Comparison of ENCODE assay signal across 34 cellular contexts in genomic region chr13:20037908-20038307, GRCh38.
"Had no signal": no experiment of that assay in that cellular context is flagged by ENCODE, and none has a peak within 500 bp of the region (broad histone marks: within the 10 kb centered on the region; RNA-seq: fewer than 3 reads in every experiment).

No MANE protein-coding gene starts in this region.

- H3K27ac ChIP-seq: adrenal gland, ascending aorta, body of pancreas, brain microvascular endothelial cell, breast epithelium, cardiac muscle cell had no signal

- H3K27me3 ChIP-seq: adrenal gland, ascending aorta, body of pancreas, brain microvascular endothelial cell, breast epithelium, cardiac muscle cell had no signal

- H3K4me3 ChIP-seq: adrenal gland, ascending aorta, body of pancreas, breast epithelium, cardiac muscle cell had no signal

- H3K9me3 ChIP-seq: adrenal gland, ascending aorta, body of pancreas, breast epithelium had no signal

- DNase-seq: activated effector memory CD4-positive, alpha-beta T cell treated with anti-CD3 and anti-CD28 coated beads, Interleukin-2, amount 50 U/mL, for 16 hours; activated effector memory CD4-positive, alpha-beta T cell treated with Interleukin-2 at 50 U/mL for 16 hours; activated gamma-delta T cell; activated gamma-delta T cell treated with Interleukin-2 at 50 U/mL for 16 hours; activated naive CD4-positive, alpha-beta T cell; activated naive CD4-positive, alpha-beta T cell treated with anti-CD3 and anti-CD28 coated beads for 36 hours; activated naive CD4-positive, alpha-beta T cell treated with anti-CD3 and anti-CD28 coated beads, Interleukin-2, amount 10 ng/mL, durations not matched to agents 7 days and 5 days; activated naive CD4-positive, alpha-beta T cell treated with anti-CD3 and anti-CD28 coated beads, Interleukin-2, amount 50 U/mL, for 16 hours; activated naive CD4-positive, alpha-beta T cell treated with Interleukin-2 at 50 U/mL for 16 hours; activated naive CD8-positive, alpha-beta T cell treated with anti-CD3 and anti-CD28 coated beads for 36 hours; activated naive CD8-positive, alpha-beta T cell treated with anti-CD3 and anti-CD28 coated beads, Interleukin-2, amount 10 ng/mL, durations not matched to agents 7 days and 5 days; activated naive CD8-positive, alpha-beta T cell treated with anti-CD3 and anti-CD28 coated beads, Interleukin-2, amount 50 U/mL, for 24 hours; activated T-cell treated with anti-CD3 and anti-CD28 coated beads, Interleukin-2, amount 50 U/mL, for 1 hour; activated T-cell treated with anti-CD3 and anti-CD28 coated beads, Interleukin-2, amount 50 U/mL, for 24 hours; activated T-cell treated with anti-CD3 and anti-CD28 coated beads, Interleukin-2, amount 50 U/mL, for 4 hours; activated T-cell treated with anti-CD3 and anti-CD28 coated beads, Interleukin-2, amount 50 U/mL, for 48 hours; activated T-cell treated with anti-CD3 and anti-CD28 coated beads, Interleukin-2, amount 50 U/mL, for 72 hours; adrenal gland; amniotic stem cell; amygdala; anterior cingulate cortex; aorta; body of pancreas; brain microvascular endothelial cell; caudate nucleus; central memory CD4-positive, alpha-beta T cell; cerebellar nuclear complex had no signal

- ATAC-seq: activated naive CD4-positive, alpha-beta T cell treated with anti-CD3 and anti-CD28 coated beads, Interleukin-2, amount 50 U/mL, for 72 hours; activated naive CD8-positive, alpha-beta T cell treated with anti-CD3 and anti-CD28 coated beads, Interleukin-2, amount 50 U/mL, for 24 hours; activated T-cell treated with anti-CD3 and anti-CD28 coated beads, Interleukin-2, amount 50 U/mL, for 4 hours; activated T-cell treated with anti-CD3 and anti-CD28 coated beads, Interleukin-2, amount 50 U/mL, for 72 hours; activated T-helper 17 cell treated with anti-CD3 and anti-CD28 coated beads, Interleukin-2, amount 50 U/mL, for 72 hours; body of pancreas had no signal

- FAIRE-seq: astrocyte, bronchial epithelial cell had no signal

- H3K4me1 ChIP-seq: ascending aorta, body of pancreas, breast epithelium had no signal
